ENCODE assay signal across 11 cellular contexts in genomic region chr6:151681426-151682059, GRCh38.
DNase-seq lines count a peak whose midpoint lies in the region; ATAC-seq and TF ChIP-seq lines count a peak whose summit lies in the region.
"Had no signal": no experiment of that assay in that cellular context is flagged by ENCODE, and none has a peak within 500 bp of the region (broad histone marks: within the 10 kb centered on the region; RNA-seq: fewer than 3 reads in every experiment).

No MANE protein-coding gene starts in this region.

- H3K4me3 ChIP-seq in AG04450 (ENCODE audit: low read depth, low read length) = 0 out of 2 replicates have a peak overlapping the region, but pooled peaks have one; percentile 7
- H3K4me3 ChIP-seq in esophagus muscularis mucosa = peak overlapping the region; percentile 23 to 46 (median 31)
- H3K4me3 ChIP-seq in naive thymus-derived CD4-positive, alpha-beta T cell (ENCODE audit: low read length) = no peak overlapping the region
- no peak overlapping the region for H3K4me3 ChIP-seq in Karpas-422 (ENCODE audit: low read length)

- H3K9me2 ChIP-seq in Karpas-422 (replicated peaks; ENCODE audit: insufficient read depth, low read length) = no peaks in the 10 kb centered on the region

- POLR2A ChIA-PET in AG04450 (lab: Yijun Ruan, JAX) = no interaction called here
- POLR2A ChIA-PET in naive thymus-derived CD4-positive, alpha-beta T cell (lab: Charles Lee) = interaction anchor here (1.0 kb wide), 1 partner anchor 9 kb away, joined by 3 read pairs; no protein-coding TSS in a partner anchor

- DNase-seq in AG04450 (ENCODE audit: low read depth, low spot score) = no peak
- DNase-seq in esophagus muscularis mucosa (ENCODE audit: extremely low spot score) = peak; percentile 91
- DNase-seq in naive thymus-derived CD4-positive, alpha-beta T cell = peak in 3 of 9 donors; percentile 4 to 25 (median 15)
- DNase-seq in NCI-H1694 treated with DMSO at 0.1 percent for 48 hours (lab: John Stamatoyannopoulos, UW) = no peak
- DNase-seq in NCI-H2107 treated with DMSO at 0.1 percent for 48 hours (lab: John Stamatoyannopoulos, UW; ENCODE audit: unreplicated experiment) = no peak
- no peak for DNase-seq in Karpas-422
- DNase-seq: COR-L47; NCI-H524; stimulated activated CD4-positive, alpha-beta T cell treated with anti-CD3 and anti-CD28 coated beads, Interleukin-1b, Interleukin-23, amount 100 ng/mL, for 48 hours had no signal

- H3K27ac ChIP-seq in AG04450 (ENCODE audit: low read depth, low read length) (no peak overlapping the region), esophagus muscularis mucosa (replicated peaks in 1 of 4) (peak overlapping the region; percentile 42 to 62 (median 58)), Karpas-422 (ENCODE audit: low read length) (no peak overlapping the region)
- H3K27ac ChIP-seq in naive thymus-derived CD4-positive, alpha-beta T cell (ENCODE audit: low read depth, low read length) = no peak overlapping the region

- no peaks in the 10 kb centered on the region for H3K79me2 ChIP-seq in Karpas-422 (ENCODE audit: low read length)

- 25% methylated on average over 21 of the region's 23 CpGs for WGBS in esophagus muscularis mucosa

- peak overlapping the region in 7 of 9 donors; percentile 15 to 85 (median 78) for H3K27ac Mint-ChIP-seq in naive thymus-derived CD4-positive, alpha-beta T cell

- peaks cover 3% of the 10 kb centered on the region for H3K27me3 ChIP-seq in AG04450 (ENCODE audit: control insufficient read depth, insufficient read depth, low read length)
- no peaks in the 10 kb centered on the region for H3K27me3 ChIP-seq in esophagus muscularis mucosa
- no peaks in the 10 kb centered on the region for H3K27me3 ChIP-seq in naive thymus-derived CD4-positive, alpha-beta T cell (ENCODE audit: control insufficient read depth in 2 of 2, insufficient read depth in 2 of 2, low read length in 2 of 2)
- H3K27me3 ChIP-seq in Karpas-422 (ENCODE audit: low read length) = no peaks in the 10 kb centered on the region

- TF ChIP-seq EP300 in esophagus muscularis mucosa (IDR thresholded peaks at IDR 0.05) = no peak

- peaks cover 3% of the 10 kb centered on the region; the same call in 1 of the 2 replicates for H3K9me3 ChIP-seq in AG04450 (ENCODE audit: control insufficient read depth, insufficient read depth, low read length)
- H3K9me3 ChIP-seq in esophagus muscularis mucosa = no peaks in the 10 kb centered on the region
- no peaks in the 10 kb centered on the region for H3K9me3 ChIP-seq in naive thymus-derived CD4-positive, alpha-beta T cell (ENCODE audit: control insufficient read depth in 2 of 3, low read length in 3 of 3)
- H3K9me3 ChIP-seq in Karpas-422 (ENCODE audit: low read length) = no peaks in the 10 kb centered on the region

- peaks cover 0 to 16% (median 10%) of the 10 kb centered on the region in 7 donors for H3K4me1 Mint-ChIP-seq in naive thymus-derived CD4-positive, alpha-beta T cell

- no peak overlapping the region for H2AFZ ChIP-seq in Karpas-422 (ENCODE audit: low read length)

- no peaks in the 10 kb centered on the region for H3K36me3 Mint-ChIP-seq in naive thymus-derived CD4-positive, alpha-beta T cell

- peaks cover 6 to 20% (median 15%) of the 10 kb centered on the region in 5 donors for H3K27me3 Mint-ChIP-seq in naive thymus-derived CD4-positive, alpha-beta T cell

- H3K4me3 Mint-ChIP-seq in naive thymus-derived CD4-positive, alpha-beta T cell = peak overlapping the region in 9 of 10 donors; percentile 31 to 80 (median 69)

- no peaks in the 10 kb centered on the region for H4K20me1 ChIP-seq in Karpas-422 (ENCODE audit: insufficient read depth, low read depth, low read length)

- H3K4me2 ChIP-seq in Karpas-422 (ENCODE audit: low read depth, low read length, poor library complexity, severe bottlenecking) = no peak overlapping the region

- H3K36me3 ChIP-seq in esophagus muscularis mucosa (no peaks in the 10 kb centered on the region), Karpas-422 (ENCODE audit: insufficient read depth, low read length) (no peaks in the 10 kb centered on the region)
- H3K36me3 ChIP-seq in naive thymus-derived CD4-positive, alpha-beta T cell (ENCODE audit: control insufficient read depth in 2 of 3, insufficient read depth in 3 of 3, low read length in 3 of 3) = no peaks in the 10 kb centered on the region

- no peak for TF ChIP-seq POLR2A in esophagus muscularis mucosa (IDR thresholded peaks at IDR 0.05; ENCODE audit: low read depth)

- H3K4me1 ChIP-seq in esophagus muscularis mucosa (peaks cover 0 to 16% (median 9%) of the 10 kb centered on the region in 4 donors), Karpas-422 (ENCODE audit: low read length) (peaks cover 2% of the 10 kb centered on the region; the same call in 1 of the 2 replicates)
- no peaks in the 10 kb centered on the region for H3K4me1 ChIP-seq in naive thymus-derived CD4-positive, alpha-beta T cell (ENCODE audit: control insufficient read depth in 2 of 2, insufficient read depth in 2 of 2, low read length in 2 of 2)

- ATAC-seq in HG02678 (IDR thresholded peaks at IDR 0.05; ENCODE audit: unreplicated experiment) (peak; percentile 78), GM21723 (IDR thresholded peaks at IDR 0.05; ENCODE audit: unreplicated experiment) (no peak)
- no peak for ATAC-seq in naive thymus-derived CD4-positive, alpha-beta T cell

- no peaks in the 10 kb centered on the region for H3K9me3 Mint-ChIP-seq in naive thymus-derived CD4-positive, alpha-beta T cell

- no peak overlapping the region for H3K9ac ChIP-seq in Karpas-422 (ENCODE audit: low read length)

- intact Hi-C loops in esophagus muscularis mucosa (cut with DNase I) = loop anchor here (10.0 kb wide), 1 partner anchor 443 kb away; no protein-coding TSS in a partner anchor
- intact Hi-C loops in naive thymus-derived CD4-positive, alpha-beta T cell (cut with micrococcal nuclease) = no loop called here

- CTCF ChIA-PET in AG04450 (lab: Charles Lee) = no interaction called here
- CTCF ChIA-PET in naive thymus-derived CD4-positive, alpha-beta T cell (lab: Charles Lee) = interaction anchor here (2.7 kb wide), 1 partner anchor 9 kb away, joined by 11 read pairs; no protein-coding TSS in a partner anchor

- no peak for TF ChIP-seq CTCF in AG04450 (IDR thresholded peaks at IDR 0.05; ENCODE audit: low read depth, low read length)
- TF ChIP-seq CTCF in esophagus muscularis mucosa (IDR thresholded peaks at IDR 0.05) = no peak

Comparison
In these comparisons a context has a peak if more than half of its experiments do, and no peak if none do; other contexts are left out.
1. H3K27ac ChIP-seq: peak in esophagus muscularis mucosa (4 of 4); none in AG04450 (single experiment), naive thymus-derived CD4-positive, alpha-beta T cell (single experiment) and Karpas-422 (single experiment).
2. H3K4me3 ChIP-seq: peak in AG04450 (single experiment) and esophagus muscularis mucosa (4 of 4); none in naive thymus-derived CD4-positive, alpha-beta T cell (single experiment) and Karpas-422 (single experiment).